ENCODE assay signal across 1 cellular context in the genomic region with DNA sequence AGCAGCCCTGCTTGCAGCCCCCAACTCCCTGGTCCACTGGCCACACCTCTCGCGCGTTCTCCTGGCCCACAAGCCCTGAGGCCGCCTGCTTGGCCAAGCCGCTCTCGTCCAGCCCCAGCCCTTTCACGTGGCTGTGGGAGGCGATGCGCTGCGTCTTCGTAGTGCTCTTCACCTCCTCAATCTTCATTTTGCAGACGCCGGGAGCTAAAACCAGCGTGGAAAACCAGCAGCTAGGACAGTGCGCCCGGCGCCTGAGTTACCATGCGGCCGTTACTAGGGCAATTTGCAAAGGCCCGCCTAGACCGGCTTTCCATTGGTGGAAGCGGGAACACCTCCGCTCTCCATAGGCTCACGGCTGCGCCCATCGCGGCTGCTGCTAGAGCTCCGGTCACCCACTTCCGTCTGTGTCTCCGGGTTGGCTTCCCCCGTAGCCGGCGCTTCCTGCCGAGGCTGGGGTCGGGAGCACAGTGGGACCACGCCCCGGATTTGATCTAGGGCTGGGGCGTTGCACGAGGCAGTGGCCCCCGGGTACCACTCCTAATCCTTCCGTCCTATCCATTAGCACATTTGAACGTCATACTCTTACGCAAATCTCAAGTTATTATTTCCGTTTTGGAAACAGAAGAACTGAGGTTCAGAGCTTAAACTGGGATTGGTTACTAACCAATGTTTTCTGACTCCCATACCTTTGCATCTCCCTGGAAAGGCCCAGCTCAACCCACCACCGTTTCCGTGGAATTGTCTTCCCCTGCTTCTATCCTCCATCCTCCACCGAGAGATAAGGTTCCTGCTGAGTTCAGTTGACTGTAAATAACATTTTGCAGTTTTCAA.
A peak's percentile ranks its signal among the peaks of the same experiment; 100 is the strongest.
TF ChIP-seq lines count a peak whose summit lies in the region.

A gene (minus strand): TSS at position 275 of the 831 bp plus-strand sequence. CDS start 88 bp downstream, at position 187.

TF ChIP-seq in A549, 52 proteins besides CTCF, POLR2A, EP300 and RAD21 (continued from another document):
- TF ChIP-seq, protein P1, sequence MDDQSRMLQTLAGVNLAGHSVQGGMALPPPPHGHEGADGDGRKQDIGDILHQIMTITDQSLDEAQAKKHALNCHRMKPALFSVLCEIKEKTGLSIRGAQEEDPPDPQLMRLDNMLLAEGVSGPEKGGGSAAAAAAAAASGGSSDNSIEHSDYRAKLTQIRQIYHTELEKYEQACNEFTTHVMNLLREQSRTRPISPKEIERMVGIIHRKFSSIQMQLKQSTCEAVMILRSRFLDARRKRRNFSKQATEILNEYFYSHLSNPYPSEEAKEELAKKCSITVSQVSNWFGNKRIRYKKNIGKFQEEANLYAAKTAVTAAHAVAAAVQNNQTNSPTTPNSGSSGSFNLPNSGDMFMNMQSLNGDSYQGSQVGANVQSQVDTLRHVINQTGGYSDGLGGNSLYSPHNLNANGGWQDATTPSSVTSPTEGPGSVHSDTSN (IDR thresholded peaks at IDR 0.05), result peak; percentile 95
- TF ChIP-seq KDM5A (IDR thresholded peaks at IDR 0.05) (0 out of 2 replicates have a peak, but pooled peaks have one; percentile 38), BHLHE40 (IDR thresholded peaks at IDR 0.05; ENCODE audit: low read depth, low read length) (no peak)
